ENCODE assay signal across 9 cellular contexts in the genomic region with DNA sequence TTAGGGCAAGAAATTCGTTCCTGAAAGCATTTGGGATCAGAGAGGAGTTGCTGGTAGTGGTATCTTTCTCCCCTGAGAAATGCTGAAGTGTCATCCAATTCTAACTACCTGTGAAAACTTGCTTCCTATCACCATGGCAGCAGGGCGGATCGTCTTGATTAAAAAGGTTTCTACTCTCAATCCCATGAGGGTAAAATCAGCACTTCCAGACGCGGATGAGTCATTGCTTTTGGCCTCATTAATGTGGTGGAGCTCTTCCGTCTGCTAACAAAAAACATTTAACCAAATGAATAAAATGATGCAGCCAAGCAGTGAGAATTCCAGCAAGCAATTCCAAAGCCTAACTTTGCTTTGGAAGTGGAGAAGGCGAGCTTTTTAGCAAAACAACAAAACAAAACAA.
DNase-seq lines count a peak whose midpoint lies in the region; ATAC-seq, FAIRE-seq and TF ChIP-seq lines count a peak whose summit lies in the region.
"Had no signal": no experiment of that assay in that cellular context is flagged by ENCODE, and none has a peak within 500 bp of the region (broad histone marks: within the 10 kb centered on the region; RNA-seq: fewer than 3 reads in every experiment).

No MANE protein-coding gene starts in this region.

- SMC1A ChIA-PET in GM12878 (lab: Charles Lee; ENCODE audit: uncharacterized antibody, unreplicated experiment) = no interaction called here

- H3K4me3 Mint-ChIP-seq in effector memory CD8-positive, alpha-beta T cell = no peak overlapping the region
- no peak overlapping the region for H3K4me3 Mint-ChIP-seq in naive thymus-derived CD4-positive, alpha-beta T cell
- H3K4me3 Mint-ChIP-seq: T-helper 1 cell treated with Interleukin-12 subunit alpha and Interleukin-12 subunit beta and Interleukin-4 antibody, amounts not matched to agents 30 μg/mL and 1 μg/mL, for 36 hours had no signal

- no peaks in the 10 kb centered on the region for H3K36me3 Mint-ChIP-seq in effector memory CD8-positive, alpha-beta T cell (ENCODE audit: insufficient read depth)
- H3K36me3 Mint-ChIP-seq in naive thymus-derived CD4-positive, alpha-beta T cell = peaks cover 0 to 5% (median 0%) of the 10 kb centered on the region in 5 donors

- H3K4me3 ChIP-seq in GM12878 = no peak overlapping the region
- no peak overlapping the region for H3K4me3 ChIP-seq in naive thymus-derived CD4-positive, alpha-beta T cell (ENCODE audit: low read length)

- no peak for TF ChIP-seq POLR2A in GM12878 (IDR thresholded peaks at IDR 0.05; ENCODE audit: low read depth, low read length)

- no peak overlapping the region for H3K9ac ChIP-seq in GM12878 (ENCODE audit: control insufficient read depth, insufficient read depth, low read length)

- H3K27me3 Mint-ChIP-seq in effector memory CD8-positive, alpha-beta T cell = peaks cover 19 to 20% of the 10 kb centered on the region in 2 donors
- peaks cover 0 to 14% (median 7%) of the 10 kb centered on the region in 5 donors for H3K27me3 Mint-ChIP-seq in naive thymus-derived CD4-positive, alpha-beta T cell

- no peak for TF ChIP-seq CTCF in GM12878 (IDR thresholded peaks at IDR 0.05 in 2 of 3, conservative IDR thresholded peaks at IDR 0.05 in 1 of 3; ENCODE audit: control insufficient read depth in 2 of 3, extremely low read depth in 1 of 3, insufficient read depth in 1 of 3, low read depth in 3 of 3, low read length in 3 of 3)
- TF ChIP-seq CTCF in GM13977 (IDR thresholded peaks at IDR 0.05; ENCODE audit: extremely low read depth, insufficient read depth, missing control alignments) = no peak

- no peaks in the 10 kb centered on the region for H3K4me1 ChIP-seq in GM12878 (ENCODE audit: control insufficient read depth, insufficient read depth, low read length)
- no peaks in the 10 kb centered on the region for H3K4me1 ChIP-seq in naive thymus-derived CD4-positive, alpha-beta T cell (ENCODE audit: control insufficient read depth in 2 of 2, insufficient read depth in 2 of 2, low read length in 2 of 2)

- ATAC-seq in GM12878 (peak; percentile 74), GM21360 (IDR thresholded peaks at IDR 0.05; ENCODE audit: unreplicated experiment) (no peak)
- no peak for ATAC-seq in effector memory CD8-positive, alpha-beta T cell (replicated peaks)
- no peak for ATAC-seq in naive thymus-derived CD4-positive, alpha-beta T cell

- no peak for FAIRE-seq in GM12878 (lab: Jason Lieb, UNC)

- intact Hi-C loops in GM12878 (cut with micrococcal nuclease; ENCODE audit: unreplicated experiment) = no loop called here
- intact Hi-C loops in naive thymus-derived CD4-positive, alpha-beta T cell (cut with micrococcal nuclease) = no loop called here

- RAD21 ChIA-PET in GM12878 (lab: Charles Lee; ENCODE audit: unreplicated experiment) = no interaction called here

- H3K27ac Mint-ChIP-seq in effector memory CD8-positive, alpha-beta T cell = no peak overlapping the region
- H3K27ac Mint-ChIP-seq in naive thymus-derived CD4-positive, alpha-beta T cell = no peak overlapping the region
- H3K27ac Mint-ChIP-seq: T-helper 1 cell treated with Interleukin-12 subunit alpha and Interleukin-12 subunit beta and Interleukin-4 antibody, amounts not matched to agents 30 μg/mL and 1 μg/mL, for 36 hours had no signal

- H3K27me3 ChIP-seq in GM12878 (replicated peaks in 1 of 2; ENCODE audit: control insufficient read depth in 2 of 2, insufficient read depth in 2 of 2, low read length in 1 of 2) = no peaks in the 10 kb centered on the region
- no peaks in the 10 kb centered on the region for H3K27me3 ChIP-seq in naive thymus-derived CD4-positive, alpha-beta T cell (ENCODE audit: control insufficient read depth in 2 of 2, insufficient read depth in 2 of 2, low read length in 2 of 2)

- no peaks in the 10 kb centered on the region for H3K9me3 ChIP-seq in GM12878 (replicated peaks; ENCODE audit: control insufficient read depth, insufficient read depth, low read length)
- H3K9me3 ChIP-seq in naive thymus-derived CD4-positive, alpha-beta T cell (ENCODE audit: control insufficient read depth in 2 of 3, low read length in 3 of 3) = no peaks in the 10 kb centered on the region

- H3K4me1 Mint-ChIP-seq in effector memory CD8-positive, alpha-beta T cell (ENCODE audit: low read depth in 2 of 2) = peaks cover 0 to 5% of the 10 kb centered on the region in 2 donors
- H3K4me1 Mint-ChIP-seq in naive thymus-derived CD4-positive, alpha-beta T cell = peaks cover 0 to 14% (median 12%) of the 10 kb centered on the region in 7 donors

- DNase-seq in stimulated activated CD4-positive, alpha-beta T cell treated with anti-CD3 and anti-CD28 coated beads, Interleukin-4, amount 100 ng/mL, for 24 hours = peak; percentile 24
- DNase-seq in stimulated activated CD4-positive, alpha-beta T cell treated with anti-CD3 and anti-CD28 coated beads, Interleukin-1b, Interleukin-23, amount 100 ng/mL, for 48 hours = no peak
- DNase-seq in GM12878 (ENCODE audit: low read depth, low spot score) = no peak
- DNase-seq in left kidney (ENCODE audit: low read depth, low spot score) = peak; percentile 14
- DNase-seq in effector memory CD8-positive, alpha-beta T cell = no peak
- no peak for DNase-seq in GM13977 (ENCODE audit: low spot score)
- no peak for DNase-seq in naive thymus-derived CD4-positive, alpha-beta T cell

- H3K4me2 ChIP-seq in GM12878 (ENCODE audit: control insufficient read depth, insufficient read depth) = no peak overlapping the region

- TF ChIP-seq EP300 in GM12878 (IDR thresholded peaks at IDR 0.05; ENCODE audit: borderline replicate concordance in 1 of 2, control insufficient read depth in 1 of 2, low read depth in 2 of 2, low read length in 2 of 2) = no peak

- no peak overlapping the region for H3K27ac ChIP-seq in GM12878 (ENCODE audit: control insufficient read depth, insufficient read depth)
- no peak overlapping the region for H3K27ac ChIP-seq in naive thymus-derived CD4-positive, alpha-beta T cell (ENCODE audit: low read depth, low read length)

- CTCF ChIA-PET in GM12878 (lab: Yijun Ruan, JAX) = interaction anchor here (0.7 to 1.1 kb wide), 3 partner anchors 112 to 636 kb away, joined by 3 to 4 read pairs (median 3); no protein-coding TSS in a partner anchor
- CTCF ChIA-PET in naive thymus-derived CD4-positive, alpha-beta T cell (lab: Charles Lee) = no interaction called here

- no peak for TF ChIP-seq RAD21 in GM12878 (IDR thresholded peaks at IDR 0.05; ENCODE audit: insufficient read depth, low read depth, low read length)

- in situ Hi-C loops in GM12878 (cut with MboI) (no loop called here), GM13977 (cut with MboI; ENCODE audit: low pct_unique_long_range_greater_than_20kb, low sequenced_read_pairs, unreplicated experiment) (no loop called here)

- no peak overlapping the region for H2AFZ ChIP-seq in GM12878 (ENCODE audit: control insufficient read depth, low read depth, low read length)

- no peaks in the 10 kb centered on the region for H3K9me3 Mint-ChIP-seq in effector memory CD8-positive, alpha-beta T cell
- peaks cover 0 to 7% (median 0%) of the 10 kb centered on the region in 11 donors for H3K9me3 Mint-ChIP-seq in naive thymus-derived CD4-positive, alpha-beta T cell

- WGBS in GM12878 (ENCODE audit: insufficient coverage, insufficient replicate concordance, low lambda C conversion rate, missing lambda C conversion rate) = 64% methylated on average over 7 of the region's 7 CpGs

- POLR2A ChIA-PET in GM12878 (lab: Charles Lee) = no interaction called here
- POLR2A ChIA-PET in naive thymus-derived CD4-positive, alpha-beta T cell (lab: Charles Lee) = no interaction called here

- BruUV-seq in GM12878 (replicated peaks; lab: Mats Ljungman, UMichigan) = no TSS peak

- H3K79me2 ChIP-seq in GM12878 (ENCODE audit: control insufficient read depth, insufficient read depth, low read length) = no peaks in the 10 kb centered on the region

- no peaks in the 10 kb centered on the region for H4K20me1 ChIP-seq in GM12878 (ENCODE audit: control insufficient read depth, insufficient read depth)

- H3K36me3 ChIP-seq in GM12878 (ENCODE audit: control insufficient read depth in 2 of 2, insufficient read depth in 2 of 2, low read length in 1 of 2) = no peaks in the 10 kb centered on the region
- H3K36me3 ChIP-seq in naive thymus-derived CD4-positive, alpha-beta T cell (ENCODE audit: control insufficient read depth in 2 of 3, insufficient read depth in 3 of 3, low read length in 3 of 3) = no peaks in the 10 kb centered on the region

TF ChIP-seq in GM12878, 131 proteins besides CTCF, POLR2A, EP300 and RAD21 (continues in another document):
- TF ChIP-seq MTA2 (IDR thresholded peaks at IDR 0.05; ENCODE audit: low read depth) (peak; percentile 80), RELA (IDR thresholded peaks at IDR 0.05; ENCODE audit: borderline replicate concordance, partially characterized antibody) (no peak), HDAC2 (IDR thresholded peaks at IDR 0.05) (no peak), HCFC1 (IDR thresholded peaks at IDR 0.05; ENCODE audit: low read length) (no peak), DPF2 (IDR thresholded peaks at IDR 0.05) (0 out of 2 replicates have a peak, but pooled peaks have one; percentile 26), FOXM1 (IDR thresholded peaks at IDR 0.05; ENCODE audit: low read depth, low read length) (no peak), IKZF1 (conservative IDR thresholded peaks at IDR 0.05) (peak; percentile 42), ATF7 (IDR thresholded peaks at IDR 0.05; ENCODE audit: low read depth) (0 out of 2 replicates have a peak, but pooled peaks have one; percentile 24), SIN3A (IDR thresholded peaks at IDR 0.05; ENCODE audit: low read depth, low read length) (no peak), HDAC6 (IDR thresholded peaks at IDR 0.05; ENCODE audit: unreplicated experiment) (no peak), PAX5 (IDR thresholded peaks at IDR 0.05; ENCODE audit: borderline replicate concordance, low read depth, low read length) (no peak), FOXK2 (IDR thresholded peaks at IDR 0.05) (no peak)
- TF ChIP-seq, protein P1, sequence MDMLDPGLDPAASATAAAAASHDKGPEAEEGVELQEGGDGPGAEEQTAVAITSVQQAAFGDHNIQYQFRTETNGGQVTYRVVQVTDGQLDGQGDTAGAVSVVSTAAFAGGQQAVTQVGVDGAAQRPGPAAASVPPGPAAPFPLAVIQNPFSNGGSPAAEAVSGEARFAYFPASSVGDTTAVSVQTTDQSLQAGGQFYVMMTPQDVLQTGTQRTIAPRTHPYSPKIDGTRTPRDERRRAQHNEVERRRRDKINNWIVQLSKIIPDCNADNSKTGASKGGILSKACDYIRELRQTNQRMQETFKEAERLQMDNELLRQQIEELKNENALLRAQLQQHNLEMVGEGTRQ (IDR thresholded peaks at IDR 0.05; ENCODE audit: borderline replicate concordance, low read depth, low read length) = no peak
- TF ChIP-seq, protein P2, sequence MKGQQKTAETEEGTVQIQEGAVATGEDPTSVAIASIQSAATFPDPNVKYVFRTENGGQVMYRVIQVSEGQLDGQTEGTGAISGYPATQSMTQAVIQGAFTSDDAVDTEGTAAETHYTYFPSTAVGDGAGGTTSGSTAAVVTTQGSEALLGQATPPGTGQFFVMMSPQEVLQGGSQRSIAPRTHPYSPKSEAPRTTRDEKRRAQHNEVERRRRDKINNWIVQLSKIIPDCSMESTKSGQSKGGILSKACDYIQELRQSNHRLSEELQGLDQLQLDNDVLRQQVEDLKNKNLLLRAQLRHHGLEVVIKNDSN (IDR thresholded peaks at IDR 0.05; ENCODE audit: borderline replicate concordance, extremely low read length, insufficient read depth, low read depth, low read length) = no peak

Comparison
In these comparisons a context has a peak if more than half of its experiments do, and no peak if none do; other contexts are left out.
1. DNase-seq: peak in stimulated activated CD4-positive, alpha-beta T cell treated with anti-CD3 and anti-CD28 coated beads, Interleukin-4, amount 100 ng/mL, for 24 hours (single experiment) and left kidney (single experiment); none in stimulated activated CD4-positive, alpha-beta T cell treated with anti-CD3 and anti-CD28 coated beads, Interleukin-1b, Interleukin-23, amount 100 ng/mL, for 48 hours (single experiment), GM12878 (single experiment), effector memory CD8-positive, alpha-beta T cell (0 of 3), GM13977 (single experiment) and naive thymus-derived CD4-positive, alpha-beta T cell (0 of 9).